8 cellular contexts compared by ENCODE assay signal in the genomic region with DNA sequence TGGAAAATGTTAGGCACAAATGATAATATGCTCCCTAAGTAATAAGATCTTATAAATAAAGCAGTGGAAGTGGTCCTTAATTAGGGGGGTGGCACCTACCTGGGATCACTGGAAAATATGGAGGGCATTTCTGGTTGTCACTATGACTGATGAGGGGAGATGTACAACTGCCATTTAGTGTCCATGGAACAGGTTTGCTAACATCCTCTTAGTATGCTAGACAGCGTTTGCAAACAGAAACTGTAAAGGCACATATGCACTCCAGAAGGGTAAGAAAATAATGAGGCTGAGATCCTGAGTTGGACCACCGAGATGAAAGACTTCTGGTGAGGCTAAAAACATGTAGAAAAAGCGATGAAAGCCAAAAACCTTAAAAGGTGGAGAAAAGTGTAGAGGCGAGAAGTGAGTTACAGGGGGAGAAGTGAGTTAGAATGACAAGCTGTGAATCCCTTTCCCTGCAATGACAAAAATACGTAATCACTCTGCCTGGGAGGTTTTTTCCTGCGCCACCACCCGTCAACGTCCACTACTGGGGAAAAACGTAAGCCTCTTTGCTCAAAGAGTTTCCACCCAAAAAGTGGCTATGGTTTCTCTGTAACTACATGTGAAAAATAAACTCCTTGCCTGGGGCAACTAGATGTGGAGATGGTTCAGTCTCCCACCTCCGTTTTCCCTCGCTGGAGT. TPM values are rescaled to one million over a fixed set of nuclear protein-coding genes. Genes with fewer than 3 reads are reported as not detected.
A peak's percentile ranks its signal among the peaks of the same experiment; 100 is the strongest.
DNase-seq lines count a peak whose midpoint lies in the region; ATAC-seq and TF ChIP-seq lines count a peak whose summit lies in the region.

No MANE protein-coding gene starts in this region.

- H3K27ac Mint-ChIP-seq in type B pancreatic cell = peak overlapping the region; percentile 100

- peak; percentile 10 for ATAC-seq in GM21717 (IDR thresholded peaks at IDR 0.05; ENCODE audit: unreplicated experiment)

- no peaks in the 10 kb centered on the region for H3K36me3 Mint-ChIP-seq in type B pancreatic cell

- peaks cover 32% of the 10 kb centered on the region for H3K4me1 Mint-ChIP-seq in type B pancreatic cell (ENCODE audit: unreplicated experiment)

- peak overlapping the region; percentile 98 for H3K4me3 Mint-ChIP-seq in type B pancreatic cell

- DNase-seq in DMS114 treated with DMSO at 0.1 percent for 48 hours (lab: John Stamatoyannopoulos, UW; ENCODE audit: unreplicated experiment) (peak; percentile 30), NOMO-1 treated with DMSO at 0.1 percent for 48 hours (lab: John Stamatoyannopoulos, UW; ENCODE audit: unreplicated experiment) (peak; percentile 67), lung microvascular endothelial cell (ENCODE audit: low read depth in 2 of 2) (peak; percentile 4 to 66), type B pancreatic cell (ENCODE audit: extremely low spot score, unreplicated experiment) (no peak), NCI-H2196 treated with DMSO at 0.1 percent for 48 hours (lab: John Stamatoyannopoulos, UW; ENCODE audit: unreplicated experiment) (no peak), 8988T (no peak)

- no peaks in the 10 kb centered on the region for H3K27me3 Mint-ChIP-seq in type B pancreatic cell

- no peaks in the 10 kb centered on the region for H3K9me3 Mint-ChIP-seq in type B pancreatic cell

- peak overlapping the region; percentile 84 for H3K27ac ChIP-seq in cingulate gyrus (ENCODE audit: low read depth, low read length)

- TF ChIP-seq CTCF in type B pancreatic cell (conservative IDR thresholded peaks at IDR 0.05) = no peak

RNA-seq across cellular contexts. Expression of a gene that starts 0.8 kb away (rescaled TPM):
- total RNA-seq in lung microvascular endothelial cell (24.8 and 32.5 TPM in 2 replicates), type B pancreatic cell (ENCODE audit: low replicate concordance) (34.8 and 43.5 TPM in 2 replicates)

RNA-seq across cellular contexts. Expression of a gene that starts 0.8 kb away (rescaled TPM):
- total RNA-seq in lung microvascular endothelial cell (17.7 and 25.2 TPM in 2 replicates), type B pancreatic cell (ENCODE audit: low replicate concordance) (58.7 and 65.0 TPM in 2 replicates)

Comparison
In these comparisons a context has a peak if more than half of its experiments do, and no peak if none do; other contexts are left out.
1. DNase-seq: peak in DMS114 treated with DMSO at 0.1 percent for 48 hours (single experiment), NOMO-1 treated with DMSO at 0.1 percent for 48 hours (single experiment) and lung microvascular endothelial cell (2 of 2); none in type B pancreatic cell (single experiment), NCI-H2196 treated with DMSO at 0.1 percent for 48 hours (single experiment) and 8988T (single experiment).